27 cellular contexts compared by ENCODE assay signal in the genomic region with DNA sequence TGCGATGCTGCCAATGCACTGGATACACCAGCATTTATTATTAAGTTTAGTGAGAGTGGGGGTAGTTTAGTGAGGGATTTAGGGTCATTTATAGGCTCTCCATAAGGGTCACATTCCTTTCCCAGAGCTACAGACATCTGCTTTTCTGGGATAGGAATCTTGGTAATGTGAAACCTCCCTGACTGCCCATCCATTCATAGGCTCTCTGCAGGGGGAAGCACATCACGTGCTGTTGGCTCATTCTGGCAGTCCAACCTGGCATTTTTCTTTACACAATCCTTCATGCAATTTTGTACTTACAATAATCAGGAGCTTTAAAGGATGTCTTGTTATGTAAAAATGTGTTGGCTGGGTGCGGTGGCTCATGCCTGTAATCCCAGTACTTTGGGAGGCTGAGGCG. TPM values are rescaled to one million over a fixed set of nuclear protein-coding genes. Genes with fewer than 3 reads are reported as not detected.
"Had no signal": no experiment of that assay in that cellular context is flagged by ENCODE, and none has a peak within 500 bp of the region (broad histone marks: within the 10 kb centered on the region; RNA-seq: fewer than 3 reads in every experiment).

No MANE protein-coding gene starts in this region.

RNA-seq across cellular contexts. Expression of a gene that starts 17.1 kb away (rescaled TPM):
- total RNA-seq: activated CD4-positive, alpha-beta memory T cell treated with anti-CD3 and anti-CD28 coated beads for 36 hours; activated CD4-positive, alpha-beta T cell treated with anti-CD3 and anti-CD28 coated beads, Interleukin-2, amount 10 ng/mL, durations not matched to agents 24 days and 14 days; activated CD8-positive, alpha-beta memory T cell treated with anti-CD3 and anti-CD28 coated beads for 36 hours; activated naive CD4-positive, alpha-beta T cell treated with anti-CD3 and anti-CD28 coated beads for 36 hours; activated naive CD8-positive, alpha-beta T cell treated with anti-CD3 and anti-CD28 coated beads for 36 hours; activated T-helper 1 cell treated with anti-CD3 and anti-CD28 coated beads, Interleukin-12 subunit alpha, Interleukin-12 subunit beta, Interleukin-2, Interleukin-4 antibody, amounts not matched to agents 30 ng/mL and 10 ng/mL and 1 ng/mL, durations not matched to agents 14 hours and 24 hours and 36 hours; adrenal gland; ascending aorta; cardiac muscle cell; cerebellum; esophagus mucosa; gastroesophageal sphincter; hepatocyte; kidney; left colon; mesothelial cell of epicardium; naive thymus-derived CD4-positive, alpha-beta T cell; ovary; progenitor cell of endocrine pancreas; sigmoid colon; smooth muscle cell; T-helper 17 cell; upper lobe of left lung; vagina had no signal
- polyA plus RNA-seq: adrenal gland; cardiac muscle cell; hepatocyte; immature natural killer cell; naive thymus-derived CD4-positive, alpha-beta T cell; neural cell; ovary; sigmoid colon; smooth muscle cell had no signal

RNA-seq across cellular contexts. Expression of a gene that starts 21.0 kb away (rescaled TPM):
- total RNA-seq: activated CD4-positive, alpha-beta memory T cell treated with anti-CD3 and anti-CD28 coated beads for 36 hours; activated CD4-positive, alpha-beta T cell treated with anti-CD3 and anti-CD28 coated beads, Interleukin-2, amount 10 ng/mL, durations not matched to agents 24 days and 14 days; activated CD8-positive, alpha-beta memory T cell treated with anti-CD3 and anti-CD28 coated beads for 36 hours; activated naive CD4-positive, alpha-beta T cell treated with anti-CD3 and anti-CD28 coated beads for 36 hours; activated naive CD8-positive, alpha-beta T cell treated with anti-CD3 and anti-CD28 coated beads for 36 hours; activated T-helper 1 cell treated with anti-CD3 and anti-CD28 coated beads, Interleukin-12 subunit alpha, Interleukin-12 subunit beta, Interleukin-2, Interleukin-4 antibody, amounts not matched to agents 30 ng/mL and 10 ng/mL and 1 ng/mL, durations not matched to agents 14 hours and 24 hours and 36 hours; adrenal gland; ascending aorta; cardiac muscle cell; esophagus mucosa; kidney; left colon; lower leg skin; mesothelial cell of epicardium; ovary; progenitor cell of endocrine pancreas; sigmoid colon; smooth muscle cell; upper lobe of left lung; vagina had no signal
- polyA plus RNA-seq: adrenal gland; cardiac muscle cell; hepatocyte; immature natural killer cell; naive thymus-derived CD4-positive, alpha-beta T cell; neural cell; sigmoid colon; smooth muscle cell had no signal

RNA-seq across cellular contexts. Expression of a gene that starts 36.4 kb away (rescaled TPM):
- total RNA-seq: activated CD4-positive, alpha-beta memory T cell treated with anti-CD3 and anti-CD28 coated beads for 36 hours; activated CD4-positive, alpha-beta T cell treated with anti-CD3 and anti-CD28 coated beads, Interleukin-2, amount 10 ng/mL, durations not matched to agents 24 days and 14 days; activated CD8-positive, alpha-beta memory T cell treated with anti-CD3 and anti-CD28 coated beads for 36 hours; activated naive CD4-positive, alpha-beta T cell treated with anti-CD3 and anti-CD28 coated beads for 36 hours; activated naive CD8-positive, alpha-beta T cell treated with anti-CD3 and anti-CD28 coated beads for 36 hours; activated T-helper 1 cell treated with anti-CD3 and anti-CD28 coated beads, Interleukin-12 subunit alpha, Interleukin-12 subunit beta, Interleukin-2, Interleukin-4 antibody, amounts not matched to agents 30 ng/mL and 10 ng/mL and 1 ng/mL, durations not matched to agents 14 hours and 24 hours and 36 hours; adrenal gland; ascending aorta; cardiac muscle cell; cerebellum; esophagus mucosa; hepatocyte; kidney; left colon; mesothelial cell of epicardium; naive thymus-derived CD4-positive, alpha-beta T cell; ovary; progenitor cell of endocrine pancreas; sigmoid colon; smooth muscle cell; T-helper 17 cell; upper lobe of left lung; vagina had no signal
- polyA plus RNA-seq: adrenal gland; cardiac muscle cell; hepatocyte; immature natural killer cell; naive thymus-derived CD4-positive, alpha-beta T cell; neural cell; sigmoid colon; smooth muscle cell had no signal
